ENCODE assay signal across 22 cellular contexts in genomic region chr20:18440403-18440802, GRCh38.
"Had no signal": no experiment of that assay in that cellular context is flagged by ENCODE, and none has a peak within 500 bp of the region (broad histone marks: within the 10 kb centered on the region; RNA-seq: fewer than 3 reads in every experiment).

No MANE protein-coding gene starts in this region.

- DNase-seq: IMR-90, Karpas-422, KG1, MG63, NCI-H1092, NCI-H1105 treated with DMSO at 0.1 percent for 48 hours, NCI-H1436 treated with DMSO at 0.1 percent for 48 hours, NCI-H187, NCI-H2029, NCI-H2081 treated with DMSO at 0.1 percent for 48 hours, NCI-H2171, NCI-H226, NCI-H524, NCI-H526 treated with DMSO at 0.1 percent for 48 hours, NCI-H774, PC-3, SHP77, SK-N-SH, SW 1271, T-helper 1 cell had no signal

- H3K9me3 ChIP-seq: MG63, SK-N-SH had no signal

- H3K36me3 ChIP-seq: MG63 had no signal

- H3K4me3 ChIP-seq: MG63 had no signal

- ATAC-seq: HepG2, Panc1, PC-3 had no signal
